6 cellular contexts compared by ENCODE assay signal in genomic region chr2:217178366-217178765, GRCh38.
"Had no signal": no experiment of that assay in that cellular context is flagged by ENCODE, and none has a peak within 500 bp of the region (broad histone marks: within the 10 kb centered on the region; RNA-seq: fewer than 3 reads in every experiment).

No MANE protein-coding gene starts in this region.

- H3K4me2 ChIP-seq: GM23338 had no signal

- H3K4me3 ChIP-seq: GM23338, K562 had no signal

- DNase-seq: H9, HCEC 1CT, IMR-90, KG1 had no signal

- H2AFZ ChIP-seq: GM23338 had no signal
